10 cellular contexts compared by ENCODE assay signal in genomic region chr5:57082441-57083067, GRCh38.
DNase-seq lines count a peak whose midpoint lies in the region; ATAC-seq, FAIRE-seq and TF ChIP-seq lines count a peak whose summit lies in the region.
"Had no signal": no experiment of that assay in that cellular context is flagged by ENCODE, and none has a peak within 500 bp of the region (broad histone marks: within the 10 kb centered on the region; RNA-seq: fewer than 3 reads in every experiment).

No MANE protein-coding gene starts in this region.

- DNase-seq in COLO829 (ENCODE audit: low spot score): peak; percentile 1
- peak; percentile 37 for DNase-seq in KBM-7
- DNase-seq in astrocyte of the cerebellum (ENCODE audit: low read depth): peak; percentile 4
- DNase-seq in left colon: no peak
- DNase-seq in MG63: no peak
- no peak for DNase-seq in GM19239 (ENCODE audit: insufficient read length, low spot score)
- DNase-seq: activated T-cell treated with anti-CD3 and anti-CD28 coated beads, Interleukin-2, amount 50 U/mL, for 24 hours; pancreas had no signal

- no peaks in the 10 kb centered on the region for H3K9me3 ChIP-seq in MG63
- H3K9me3 ChIP-seq: pancreas had no signal

- H3K27me3 ChIP-seq in MG63: no peaks in the 10 kb centered on the region; the same call in 1 of the 2 replicates
- H3K27me3 ChIP-seq: pancreas had no signal

- FAIRE-seq in GM19239 (lab: Jason Lieb, UNC): no peak
- FAIRE-seq: pancreas had no signal

- in situ Hi-C loops in KBM-7 (cut with MboI; ENCODE audit: low pct_unique_long_range_greater_than_20kb, low sequenced_read_pairs): no loop called here
- in situ Hi-C loops in astrocyte of the cerebellum (cut with HindIII; ENCODE audit: low sequenced_read_pairs): no loop called here

- ATAC-seq in left colon: peak; percentile 96
- no peak for ATAC-seq in GM21723 (IDR thresholded peaks at IDR 0.05; ENCODE audit: unreplicated experiment)
- ATAC-seq in HG03280 (IDR thresholded peaks at IDR 0.05; ENCODE audit: unreplicated experiment): no peak

- H3K4me3 ChIP-seq in astrocyte of the cerebellum (ENCODE audit: low read depth, low read length) (no peak overlapping the region), MG63 (no peak overlapping the region)
- H3K4me3 ChIP-seq: pancreas had no signal

- peak; percentile 25 for TF ChIP-seq CTCF in astrocyte of the cerebellum (IDR thresholded peaks at IDR 0.05; ENCODE audit: low read depth, low read length, missing control alignments)

- intact Hi-C loops in left colon (cut with DNase I, micrococcal nuclease): no loop called here

- H3K36me3 ChIP-seq in MG63: no peaks in the 10 kb centered on the region
- H3K36me3 ChIP-seq: pancreas had no signal

Comparison
In these comparisons a context has a peak if more than half of its experiments do, and no peak if none do; other contexts are left out.
1. DNase-seq: peak in COLO829 (single experiment), KBM-7 (single experiment) and astrocyte of the cerebellum (single experiment); none in left colon (0 of 2), MG63 (single experiment) and GM19239 (single experiment).